ENCODE assay signal across 18 cellular contexts in the genomic region with DNA sequence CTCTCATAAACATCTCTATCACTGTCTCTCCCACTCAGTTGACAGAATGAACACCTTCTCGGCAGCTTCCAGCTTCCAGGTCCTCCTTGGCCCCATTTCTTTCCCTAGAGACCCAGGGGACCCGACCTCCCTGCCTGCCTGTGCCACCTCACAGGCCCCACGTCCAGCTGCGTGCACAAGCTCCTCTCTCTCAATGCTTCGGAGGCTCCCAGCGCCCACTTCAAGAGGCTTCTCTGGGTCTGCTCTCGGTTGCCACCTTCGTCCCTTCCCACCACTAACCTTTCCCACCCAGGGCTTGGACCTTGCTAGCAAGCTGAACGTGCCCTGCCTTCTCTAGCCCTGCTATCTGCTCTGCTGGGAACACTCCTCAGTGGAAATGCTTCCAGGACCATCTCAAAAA. TPM values are rescaled to one million over a fixed set of nuclear protein-coding genes. Genes with fewer than 3 reads are reported as not detected.
A peak's percentile ranks its signal among the peaks of the same experiment; 100 is the strongest.
DNase-seq lines count a peak whose midpoint lies in the region; ATAC-seq and TF ChIP-seq lines count a peak whose summit lies in the region.
"Had no signal": no experiment of that assay in that cellular context is flagged by ENCODE, and none has a peak within 500 bp of the region (broad histone marks: within the 10 kb centered on the region; RNA-seq: fewer than 3 reads in every experiment).

No MANE protein-coding gene starts in this region.

- H3K4me1 Mint-ChIP-seq in T-cell (peaks cover 20 to 28% (median 20%) of the 10 kb centered on the region in 3 donors), endothelial cell (ENCODE audit: unreplicated experiment) (peaks cover 18% of the 10 kb centered on the region)
- H3K4me1 Mint-ChIP-seq in stimulated activated memory B cell treated with anti-CD40 and anti-IgM and Interleukin-4, amounts not matched to agents 10 μg/mL and 1 μg/mL and 100 μg/mL, for 72 hours, result peaks cover 63% of the 10 kb centered on the region

- no peak overlapping the region for H3K27ac ChIP-seq in mesendoderm (ENCODE audit: low read depth, low read length)
- H3K27ac ChIP-seq: HL-60 had no signal

- H3K56ac ChIP-seq in mesendoderm (ENCODE audit: low read length), result no peak overlapping the region

- WGBS in mesendoderm (ENCODE audit: extremely low coverage, insufficient coverage, low lambda C conversion rate), result no CpG with 5 or more reads among the region's 9 CpGs

- no peak overlapping the region for H3K4me2 ChIP-seq in mesendoderm (ENCODE audit: low read length)

- peaks cover 6% of the 10 kb centered on the region for H3K4me1 ChIP-seq in mesendoderm (ENCODE audit: control insufficient read depth, low read depth, low read length)
- H3K4me1 ChIP-seq: BE2C, HAP-1 had no signal

- peaks cover 15% of the 10 kb centered on the region for H3K79me2 ChIP-seq in mesendoderm (ENCODE audit: control insufficient read depth, insufficient read depth, low read length)

- TF ChIP-seq CTCF in endothelial cell (IDR thresholded peaks at IDR 0.05; ENCODE audit: unreplicated experiment), result no peak

- no peaks in the 10 kb centered on the region for H3K27me3 ChIP-seq in mesendoderm (ENCODE audit: insufficient read depth, low read length, poor library complexity)

- POLR2A ChIA-PET in T-cell (lab: Charles Lee), result interaction anchor here in 1 of 2 donors (0.7 kb wide), 1 partner anchor 560 kb away, joined by 3 read pairs; no protein-coding TSS in a partner anchor

- no peak overlapping the region for H2BK120ac ChIP-seq in mesendoderm (ENCODE audit: low read depth, low read length)

- H3K23ac ChIP-seq in mesendoderm (ENCODE audit: low read length), result peak overlapping the region; percentile 9

- no peak overlapping the region for H3K4ac ChIP-seq in mesendoderm (ENCODE audit: low read depth, low read length)

- H3K4me3 ChIP-seq in mesendoderm (ENCODE audit: low read length), result no peak overlapping the region
- H3K4me3 ChIP-seq: HAP-1 had no signal

- peaks cover 3% of the 10 kb centered on the region for H3K79me1 ChIP-seq in mesendoderm (ENCODE audit: low read length)

- H3K36me3 ChIP-seq in mesendoderm (ENCODE audit: control insufficient read depth, insufficient read depth, low read length), result no peaks in the 10 kb centered on the region
- H3K36me3 ChIP-seq: BE2C, HAP-1 had no signal

- DNase-seq in T-cell, result no peak
- no peak for DNase-seq in endothelial cell (ENCODE audit: low spot score)
- no peak for DNase-seq in mesendoderm
- no peak for DNase-seq in NCI-H1436 treated with DMSO at 0.1 percent for 48 hours (lab: John Stamatoyannopoulos, UW)
- DNase-seq in dermis blood vessel endothelial cell, result no peak
- DNase-seq: ACHN; BE2C; C1 segment of cervical spinal cord; Caco-2; CD4-positive, CD25-positive, alpha-beta regulatory T cell; GOT3; IMR-90; KBM-7 had no signal

- no peak overlapping the region for H3K9ac ChIP-seq in mesendoderm (ENCODE audit: low read length)

- no peak overlapping the region for H3K18ac ChIP-seq in mesendoderm (ENCODE audit: low read length)

- H2AK5ac ChIP-seq in mesendoderm (ENCODE audit: low read length), result no peak overlapping the region

- H3K4me3 Mint-ChIP-seq in T-cell (no peak overlapping the region), endothelial cell (ENCODE audit: unreplicated experiment) (no peak overlapping the region)
- H3K4me3 Mint-ChIP-seq in stimulated activated memory B cell treated with anti-CD40 and anti-IgM and Interleukin-4, amounts not matched to agents 10 μg/mL and 1 μg/mL and 100 μg/mL, for 72 hours, result no peak overlapping the region

- H3K27ac Mint-ChIP-seq in T-cell (peak overlapping the region; percentile 25 to 33), endothelial cell (ENCODE audit: unreplicated experiment) (peak overlapping the region; percentile 27)
- peak overlapping the region; percentile 8 for H3K27ac Mint-ChIP-seq in stimulated activated memory B cell treated with anti-CD40 and anti-IgM and Interleukin-4, amounts not matched to agents 10 μg/mL and 1 μg/mL and 100 μg/mL, for 72 hours
- H3K27ac Mint-ChIP-seq: CD4-positive, CD25-positive, alpha-beta regulatory T cell had no signal

- H3K36me3 Mint-ChIP-seq in T-cell (no peaks in the 10 kb centered on the region), endothelial cell (ENCODE audit: low read depth, unreplicated experiment) (peaks cover 18% of the 10 kb centered on the region)
- H3K36me3 Mint-ChIP-seq in stimulated activated memory B cell treated with anti-CD40 and anti-IgM and Interleukin-4, amounts not matched to agents 10 μg/mL and 1 μg/mL and 100 μg/mL, for 72 hours, result peaks cover 5% of the 10 kb centered on the region
- H3K36me3 Mint-ChIP-seq: CD4-positive, CD25-positive, alpha-beta regulatory T cell had no signal

- H3K9me3 Mint-ChIP-seq in T-cell, result no peaks in the 10 kb centered on the region
- no peaks in the 10 kb centered on the region for H3K9me3 Mint-ChIP-seq in endothelial cell (ENCODE audit: unreplicated experiment)
- H3K9me3 Mint-ChIP-seq in stimulated activated memory B cell treated with anti-CD40 and anti-IgM and Interleukin-4, amounts not matched to agents 10 μg/mL and 1 μg/mL and 100 μg/mL, for 72 hours, result no peaks in the 10 kb centered on the region
- H3K9me3 Mint-ChIP-seq: CD4-positive, CD25-positive, alpha-beta regulatory T cell had no signal

- no peak for ATAC-seq in T-cell (replicated peaks in 1 of 4)
- ATAC-seq in stimulated activated memory B cell treated with anti-CD40 and anti-IgM and Interleukin-4, amounts not matched to agents 10 μg/mL and 1 μg/mL and 100 μg/mL, for 72 hours, result no peak
- ATAC-seq in GM21447 (IDR thresholded peaks at IDR 0.05; ENCODE audit: unreplicated experiment), result no peak
- no peak for ATAC-seq in GM19397 (IDR thresholded peaks at IDR 0.05; ENCODE audit: unreplicated experiment)

- CTCF ChIA-PET in T-cell (lab: Charles Lee), result interaction anchor here in 1 of 2 donors (0.7 kb wide), 1 partner anchor 11 kb away, joined by 4 read pairs; no protein-coding TSS in a partner anchor

- H3K27me3 Mint-ChIP-seq in T-cell (no peaks in the 10 kb centered on the region), endothelial cell (ENCODE audit: unreplicated experiment) (peaks cover 11% of the 10 kb centered on the region)
- no peaks in the 10 kb centered on the region for H3K27me3 Mint-ChIP-seq in stimulated activated memory B cell treated with anti-CD40 and anti-IgM and Interleukin-4, amounts not matched to agents 10 μg/mL and 1 μg/mL and 100 μg/mL, for 72 hours

- no peak overlapping the region for H2BK15ac ChIP-seq in mesendoderm (replicated peaks; ENCODE audit: low read depth)

- no peak overlapping the region for H2BK5ac ChIP-seq in mesendoderm (ENCODE audit: low read length)

- H4K5ac ChIP-seq in mesendoderm (ENCODE audit: low read length), result no peak overlapping the region

- H4K8ac ChIP-seq in mesendoderm (ENCODE audit: low read depth, low read length), result no peak overlapping the region

RNA-seq across cellular contexts. Expression of a gene that starts 2.8 kb away (rescaled TPM):
- total RNA-seq in T-cell (1 to 10 TPM; 4.0 to 8.1 (median 6.9) TPM), endothelial cell (ENCODE audit: unreplicated experiment) (107 TPM), dermis blood vessel endothelial cell (43.9 and 49.4 TPM in 2 replicates)
- 7.4 TPM for polyA plus RNA-seq in mesendoderm (2013, experiment 1 of 2)
- polyA plus RNA-seq in mesendoderm (2013, experiment 2 of 2), result 7.4 TPM

RNA-seq across cellular contexts. Expression of a gene that starts 20.3 kb away (rescaled TPM):
- total RNA-seq in T-cell (10 to 100 TPM; 22.4 to 40.9 (median 34.7) TPM), endothelial cell (ENCODE audit: unreplicated experiment) (70.4 TPM), dermis blood vessel endothelial cell (42.7 and 51.3 TPM in 2 replicates)
- 21.6 TPM for polyA plus RNA-seq in mesendoderm (2013, experiment 1 of 2)
- polyA plus RNA-seq in mesendoderm (2013, experiment 2 of 2), result 23.0 TPM

RNA-seq across cellular contexts. Expression of a gene that starts 43.2 kb away (rescaled TPM):
- total RNA-seq in T-cell (10 to 100 TPM; 61.2 to 95.6 (median 91.2) TPM), endothelial cell (ENCODE audit: unreplicated experiment) (84.7 TPM), dermis blood vessel endothelial cell (148 and 175 TPM in 2 replicates)
- 283 TPM for polyA plus RNA-seq in mesendoderm (2013, experiment 1 of 2)
- polyA plus RNA-seq in mesendoderm (2013, experiment 2 of 2), result 289 TPM
